Comparison of ENCODE assay signal across 38 cellular contexts in the genomic region with DNA sequence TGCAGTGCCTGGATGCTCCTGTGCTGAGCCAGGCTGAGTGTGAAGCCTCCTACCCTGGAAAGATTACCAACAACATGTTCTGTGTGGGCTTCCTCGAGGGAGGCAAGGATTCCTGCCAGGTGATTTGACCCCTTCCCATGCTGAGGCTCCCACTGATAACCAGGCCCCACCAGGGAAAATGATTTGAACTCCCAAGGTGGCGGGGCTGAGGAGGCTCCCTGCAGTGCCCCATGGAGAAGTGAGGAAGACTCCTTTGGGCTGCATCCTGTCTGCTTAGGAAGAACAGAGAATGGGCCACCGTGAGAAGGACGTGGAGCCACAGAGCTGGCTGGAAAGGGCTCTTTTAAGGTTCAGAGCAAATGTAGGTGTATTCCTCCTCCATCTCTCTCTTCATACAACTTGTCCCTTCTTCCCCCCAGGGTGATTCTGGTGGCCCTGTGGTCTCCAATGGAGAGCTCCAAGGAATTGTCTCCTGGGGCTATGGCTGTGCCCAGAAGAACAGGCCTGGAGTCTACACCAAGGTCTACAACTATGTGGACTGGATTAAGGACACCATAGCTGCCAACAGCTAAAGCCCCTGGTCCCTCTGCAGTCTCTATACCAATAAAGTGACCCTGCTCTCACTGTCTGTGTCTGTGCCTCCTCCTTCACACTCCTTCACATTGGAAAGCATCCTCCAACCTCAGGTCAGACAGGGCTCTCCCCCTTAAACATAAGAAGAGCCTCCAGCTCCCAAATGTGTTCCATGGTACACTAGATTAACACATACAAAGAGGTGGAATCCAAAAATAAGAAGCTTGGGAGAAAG. TPM values are rescaled to one million over a fixed set of nuclear protein-coding genes. Genes with fewer than 3 reads are reported as not detected.
"Had no signal": no experiment of that assay in that cellular context is flagged by ENCODE, and none has a peak within 500 bp of the region (broad histone marks: within the 10 kb centered on the region; RNA-seq: fewer than 3 reads in every experiment).

No MANE protein-coding gene starts in this region.

- H3K4me1 ChIP-seq: adrenal gland, esophagus muscularis mucosa, foreskin keratinocyte, gastrocnemius medialis had no signal

- H3K4me1 Mint-ChIP-seq: activated naive CD4-positive, alpha-beta T cell treated with anti-CD3 and anti-CD28 coated beads, Interleukin-2, amount 50 U/mL, for 24 hours had no signal

- H3K9me3 Mint-ChIP-seq: activated CD4-positive, alpha-beta memory T cell treated with anti-CD3 and anti-CD28 coated beads for 36 hours; activated CD4-positive, alpha-beta T cell treated with anti-CD3 and anti-CD28 coated beads, Interleukin-2, amount 10 ng/mL, durations not matched to agents 24 days and 14 days; activated naive CD4-positive, alpha-beta T cell treated with anti-CD3 and anti-CD28 coated beads for 36 hours; activated naive CD4-positive, alpha-beta T cell treated with anti-CD3 and anti-CD28 coated beads, Interleukin-2, amount 50 U/mL, for 24 hours; activated naive CD8-positive, alpha-beta T cell treated with anti-CD3 and anti-CD28 coated beads for 36 hours; activated naive CD8-positive, alpha-beta T cell treated with anti-CD3 and anti-CD28 coated beads, Interleukin-2, amount 50 U/mL, for 24 hours; activated T-helper 1 cell treated with anti-CD3 and anti-CD28 coated beads, Interleukin-12 subunit alpha, Interleukin-12 subunit beta, Interleukin-2, Interleukin-4 antibody, amounts not matched to agents 30 ng/mL and 10 ng/mL and 1 ng/mL, durations not matched to agents 14 hours and 24 hours and 36 hours; activated T-helper 2 cell treated with anti-CD3 and anti-CD28 coated beads, Interferon-gamma antibody, Interleukin-2, Interleukin-4, amounts not matched to agents 10 μg/mL and 5 μg/mL and 100 μg/mL, durations not matched to agents 14 hours and 24 hours and 36 hours; central memory CD8-positive, alpha-beta T cell; dendritic cell treated with granulocyte-macrophage colony-stimulating factor and Interleukin-4, amounts not matched to agents 40 ng/mL and 50 ng/mL, for 4 days; endodermal cell had no signal

- H3K27ac ChIP-seq: adrenal gland, brain microvascular endothelial cell, esophagus muscularis mucosa, foreskin keratinocyte, gastrocnemius medialis had no signal

- H3K36me3 Mint-ChIP-seq: activated CD4-positive, alpha-beta memory T cell treated with anti-CD3 and anti-CD28 coated beads for 36 hours; activated CD8-positive, alpha-beta memory T cell treated with anti-CD3 and anti-CD28 coated beads, Interleukin-2, amount 10 ng/mL, durations not matched to agents 7 days and 5 days; activated naive CD4-positive, alpha-beta T cell treated with anti-CD3 and anti-CD28 coated beads, Interleukin-2, amount 50 U/mL, for 24 hours had no signal

- H3K4me3 Mint-ChIP-seq: activated CD4-positive, alpha-beta memory T cell treated with anti-CD3 and anti-CD28 coated beads for 36 hours; activated CD4-positive, alpha-beta T cell treated with anti-CD3 and anti-CD28 coated beads for 36 hours; activated CD4-positive, alpha-beta T cell treated with anti-CD3 and anti-CD28 coated beads, Interleukin-2, amount 10 ng/mL, durations not matched to agents 24 days and 14 days; activated CD8-positive, alpha-beta memory T cell treated with anti-CD3 and anti-CD28 coated beads, Interleukin-2, amount 10 ng/mL, durations not matched to agents 7 days and 5 days; activated CD8-positive, alpha-beta T cell treated with anti-CD3 and anti-CD28 coated beads, Interleukin-2, amount 10 ng/mL, durations not matched to agents 7 days and 5 days; activated naive CD4-positive, alpha-beta T cell treated with anti-CD3 and anti-CD28 coated beads for 36 hours; activated naive CD4-positive, alpha-beta T cell treated with anti-CD3 and anti-CD28 coated beads, Interleukin-2, amount 50 U/mL, for 24 hours; activated naive CD8-positive, alpha-beta T cell treated with anti-CD3 and anti-CD28 coated beads for 36 hours; activated naive CD8-positive, alpha-beta T cell treated with anti-CD3 and anti-CD28 coated beads, Interleukin-2, amount 50 U/mL, for 24 hours; activated T-helper 1 cell treated with anti-CD3 and anti-CD28 coated beads, Interleukin-12 subunit alpha, Interleukin-12 subunit beta, Interleukin-2, Interleukin-4 antibody, amounts not matched to agents 30 ng/mL and 10 ng/mL and 1 ng/mL, durations not matched to agents 14 hours and 24 hours and 36 hours; central memory CD8-positive, alpha-beta T cell; dendritic cell treated with granulocyte-macrophage colony-stimulating factor and Interleukin-4, amounts not matched to agents 40 ng/mL and 50 ng/mL, for 4 days; endodermal cell had no signal

- H3K27ac Mint-ChIP-seq: activated CD4-positive, alpha-beta memory T cell treated with anti-CD3 and anti-CD28 coated beads for 36 hours; activated CD4-positive, alpha-beta T cell treated with anti-CD3 and anti-CD28 coated beads for 36 hours; activated CD4-positive, alpha-beta T cell treated with anti-CD3 and anti-CD28 coated beads, Interleukin-2, amount 10 ng/mL, durations not matched to agents 24 days and 14 days; activated CD8-positive, alpha-beta memory T cell treated with anti-CD3 and anti-CD28 coated beads, Interleukin-2, amount 10 ng/mL, durations not matched to agents 7 days and 5 days; activated CD8-positive, alpha-beta T cell treated with anti-CD3 and anti-CD28 coated beads, Interleukin-2, amount 10 ng/mL, durations not matched to agents 7 days and 5 days; activated naive CD4-positive, alpha-beta T cell treated with anti-CD3 and anti-CD28 coated beads for 36 hours; activated naive CD4-positive, alpha-beta T cell treated with anti-CD3 and anti-CD28 coated beads, Interleukin-2, amount 50 U/mL, for 24 hours; activated naive CD8-positive, alpha-beta T cell treated with anti-CD3 and anti-CD28 coated beads for 36 hours; activated naive CD8-positive, alpha-beta T cell treated with anti-CD3 and anti-CD28 coated beads, Interleukin-2, amount 50 U/mL, for 24 hours; activated T-helper 1 cell treated with anti-CD3 and anti-CD28 coated beads, Interleukin-12 subunit alpha, Interleukin-12 subunit beta, Interleukin-2, Interleukin-4 antibody, amounts not matched to agents 30 ng/mL and 10 ng/mL and 1 ng/mL, durations not matched to agents 14 hours and 24 hours and 36 hours; activated T-helper 2 cell treated with anti-CD3 and anti-CD28 coated beads, Interferon-gamma antibody, Interleukin-2, Interleukin-4, amounts not matched to agents 10 μg/mL and 5 μg/mL and 100 μg/mL, durations not matched to agents 14 hours and 24 hours and 36 hours; dendritic cell treated with granulocyte-macrophage colony-stimulating factor and Interleukin-4, amounts not matched to agents 40 ng/mL and 50 ng/mL, for 4 days; endodermal cell had no signal

- DNase-seq: activated CD4-positive, alpha-beta memory T cell treated with anti-CD3 and anti-CD28 coated beads for 36 hours; activated CD4-positive, alpha-beta T cell treated with anti-CD3 and anti-CD28 coated beads for 36 hours; activated CD4-positive, alpha-beta T cell treated with anti-CD3 and anti-CD28 coated beads, Interleukin-2, amount 10 ng/mL, durations not matched to agents 24 days and 14 days; activated CD4-positive, CD25-positive, alpha-beta regulatory T cell; activated CD4-positive, CD25-positive, alpha-beta regulatory T cell treated with anti-CD3 and anti-CD28 coated beads, Interleukin-2, amount 50 U/mL, for 72 hours; activated CD8-positive, alpha-beta memory T cell treated with anti-CD3 and anti-CD28 coated beads, Interleukin-2, amount 10 ng/mL, durations not matched to agents 7 days and 5 days; activated CD8-positive, alpha-beta memory T cell treated with anti-CD3 and anti-CD28 coated beads, Interleukin-2, amount 50 U/mL, for 4 hours; activated CD8-positive, alpha-beta T cell treated with anti-CD3 and anti-CD28 coated beads, Interleukin-2, amount 10 ng/mL, durations not matched to agents 7 days and 5 days; activated effector memory CD4-positive, alpha-beta T cell treated with anti-CD3 and anti-CD28 coated beads, Interleukin-2, amount 50 U/mL, for 16 hours; activated naive CD4-positive, alpha-beta T cell treated with anti-CD3 and anti-CD28 coated beads for 36 hours; activated naive CD8-positive, alpha-beta T cell treated with anti-CD3 and anti-CD28 coated beads for 36 hours; activated naive CD8-positive, alpha-beta T cell treated with anti-CD3 and anti-CD28 coated beads, Interleukin-2, amount 50 U/mL, for 24 hours; activated T-cell treated with anti-CD3 and anti-CD28 coated beads, Interleukin-2, amount 50 U/mL, for 1 hour; activated T-cell treated with anti-CD3 and anti-CD28 coated beads, Interleukin-2, amount 50 U/mL, for 48 hours; adrenal gland; amygdala; aorta; brain microvascular endothelial cell; effector memory CD4-positive, alpha-beta T cell; endodermal cell; foreskin keratinocyte; gastrocnemius medialis; glutamatergic neuron; T-helper 2 cell had no signal

- H3K4me3 ChIP-seq: adrenal gland, coronary artery, dorsolateral prefrontal cortex, esophagus muscularis mucosa, gastrocnemius medialis had no signal

- H3K27me3 Mint-ChIP-seq: activated CD4-positive, alpha-beta memory T cell treated with anti-CD3 and anti-CD28 coated beads for 36 hours; activated CD4-positive, alpha-beta T cell treated with anti-CD3 and anti-CD28 coated beads for 36 hours; activated CD8-positive, alpha-beta memory T cell treated with anti-CD3 and anti-CD28 coated beads, Interleukin-2, amount 10 ng/mL, durations not matched to agents 7 days and 5 days; activated naive CD4-positive, alpha-beta T cell treated with anti-CD3 and anti-CD28 coated beads, Interleukin-2, amount 50 U/mL, for 24 hours; activated naive CD8-positive, alpha-beta T cell treated with anti-CD3 and anti-CD28 coated beads for 36 hours; activated naive CD8-positive, alpha-beta T cell treated with anti-CD3 and anti-CD28 coated beads, Interleukin-2, amount 50 U/mL, for 24 hours; central memory CD8-positive, alpha-beta T cell had no signal

- H3K27me3 ChIP-seq: adrenal gland, brain microvascular endothelial cell, foreskin keratinocyte, gastrocnemius medialis had no signal

- H3K36me3 ChIP-seq: adrenal gland, brain microvascular endothelial cell, esophagus muscularis mucosa, gastrocnemius medialis had no signal

- H3K9me3 ChIP-seq: adrenal gland, esophagus muscularis mucosa, gastrocnemius medialis had no signal

- ATAC-seq: activated CD4-positive, alpha-beta T cell treated with anti-CD3 and anti-CD28 coated beads for 36 hours; activated CD8-positive, alpha-beta memory T cell treated with anti-CD3 and anti-CD28 coated beads, Interleukin-2, amount 10 ng/mL, durations not matched to agents 7 days and 5 days; activated CD8-positive, alpha-beta T cell treated with anti-CD3 and anti-CD28 coated beads, Interleukin-2, amount 10 ng/mL, durations not matched to agents 7 days and 5 days; activated naive CD8-positive, alpha-beta T cell treated with anti-CD3 and anti-CD28 coated beads, Interleukin-2, amount 50 U/mL, for 24 hours; gastrocnemius medialis had no signal

RNA-seq across cellular contexts. Expression of gene PRSS2, which starts 3.4 kb away (rescaled TPM):
- total RNA-seq: activated CD4-positive, alpha-beta memory T cell treated with anti-CD3 and anti-CD28 coated beads for 36 hours; activated CD4-positive, alpha-beta T cell treated with anti-CD3 and anti-CD28 coated beads for 36 hours; activated CD4-positive, alpha-beta T cell treated with anti-CD3 and anti-CD28 coated beads, Interleukin-2, amount 10 ng/mL, durations not matched to agents 24 days and 14 days; activated CD8-positive, alpha-beta memory T cell treated with anti-CD3 and anti-CD28 coated beads for 36 hours; activated CD8-positive, alpha-beta memory T cell treated with anti-CD3 and anti-CD28 coated beads, Interleukin-2, amount 10 ng/mL, durations not matched to agents 7 days and 5 days; activated CD8-positive, alpha-beta T cell treated with anti-CD3 and anti-CD28 coated beads, Interleukin-2, amount 10 ng/mL, durations not matched to agents 7 days and 5 days; activated naive CD8-positive, alpha-beta T cell treated with anti-CD3 and anti-CD28 coated beads for 36 hours; activated T-helper 1 cell treated with anti-CD3 and anti-CD28 coated beads, Interleukin-12 subunit alpha, Interleukin-12 subunit beta, Interleukin-2, Interleukin-4 antibody, amounts not matched to agents 30 ng/mL and 10 ng/mL and 1 ng/mL, durations not matched to agents 14 hours and 24 hours and 36 hours; activated T-helper 2 cell treated with anti-CD3 and anti-CD28 coated beads, Interferon-gamma antibody, Interleukin-2, Interleukin-4, amounts not matched to agents 10 μg/mL and 5 μg/mL and 100 μg/mL, durations not matched to agents 14 hours and 24 hours and 36 hours; bronchial epithelial cell; cardiac septum; cerebellum; dorsolateral prefrontal cortex; epithelial cell of proximal tubule; foreskin keratinocyte; gastrocnemius medialis; T-helper 1 cell treated with Interleukin-12 subunit alpha and Interleukin-12 subunit beta and Interleukin-4 antibody, amounts not matched to agents 30 ng/mL and 1 ng/mL, for 36 hours had no signal

RNA-seq across cellular contexts. Expression of gene PRSS1, which starts 24.9 kb away (rescaled TPM):
- total RNA-seq: activated CD4-positive, alpha-beta memory T cell treated with anti-CD3 and anti-CD28 coated beads for 36 hours; activated CD4-positive, alpha-beta T cell treated with anti-CD3 and anti-CD28 coated beads for 36 hours; activated CD4-positive, alpha-beta T cell treated with anti-CD3 and anti-CD28 coated beads, Interleukin-2, amount 10 ng/mL, durations not matched to agents 24 days and 14 days; activated CD8-positive, alpha-beta memory T cell treated with anti-CD3 and anti-CD28 coated beads for 36 hours; activated CD8-positive, alpha-beta memory T cell treated with anti-CD3 and anti-CD28 coated beads, Interleukin-2, amount 10 ng/mL, durations not matched to agents 7 days and 5 days; activated CD8-positive, alpha-beta T cell treated with anti-CD3 and anti-CD28 coated beads, Interleukin-2, amount 10 ng/mL, durations not matched to agents 7 days and 5 days; activated naive CD4-positive, alpha-beta T cell treated with anti-CD3 and anti-CD28 coated beads for 36 hours; activated naive CD8-positive, alpha-beta T cell treated with anti-CD3 and anti-CD28 coated beads for 36 hours; activated T-helper 1 cell treated with anti-CD3 and anti-CD28 coated beads, Interleukin-12 subunit alpha, Interleukin-12 subunit beta, Interleukin-2, Interleukin-4 antibody, amounts not matched to agents 30 ng/mL and 10 ng/mL and 1 ng/mL, durations not matched to agents 14 hours and 24 hours and 36 hours; activated T-helper 2 cell treated with anti-CD3 and anti-CD28 coated beads, Interferon-gamma antibody, Interleukin-2, Interleukin-4, amounts not matched to agents 10 μg/mL and 5 μg/mL and 100 μg/mL, durations not matched to agents 14 hours and 24 hours and 36 hours; cardiac septum; cerebellum; dorsolateral prefrontal cortex; epithelial cell of proximal tubule; esophagus muscularis mucosa; foreskin keratinocyte; gastrocnemius medialis; T-helper 1 cell treated with Interleukin-12 subunit alpha and Interleukin-12 subunit beta and Interleukin-4 antibody, amounts not matched to agents 30 ng/mL and 1 ng/mL, for 36 hours had no signal
